ENCODE assay signal across 8 cellular contexts in the genomic region with DNA sequence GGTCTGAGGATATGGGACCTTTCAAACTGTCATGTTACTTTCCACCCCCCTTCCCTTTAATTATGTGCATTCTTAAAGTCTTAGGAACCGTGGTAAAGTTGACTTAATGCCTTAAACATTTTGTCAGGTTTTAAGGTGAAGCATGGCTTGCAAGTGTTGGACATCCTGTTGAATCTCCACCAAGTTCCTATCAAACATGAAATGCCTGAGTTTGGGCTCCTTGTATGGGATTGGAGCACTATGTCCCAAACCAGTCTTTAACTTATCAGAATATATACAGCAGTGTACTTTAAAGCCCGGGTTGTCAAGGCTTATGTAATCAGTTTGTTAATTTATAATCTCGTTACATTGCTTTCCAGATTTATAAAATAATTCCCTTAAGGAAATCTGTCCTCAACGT. TPM values are rescaled to one million over a fixed set of nuclear protein-coding genes. Genes with fewer than 3 reads are reported as not detected.
DNase-seq lines count a peak whose midpoint lies in the region; ATAC-seq, FAIRE-seq and TF ChIP-seq lines count a peak whose summit lies in the region.

No MANE protein-coding gene starts in this region.

- TF ChIP-seq CTCF in fibroblast of pulmonary artery (IDR thresholded peaks at IDR 0.05; ENCODE audit: low read length, missing control alignments), result no peak
- no peak for TF ChIP-seq CTCF in gastrocnemius medialis (IDR thresholded peaks at IDR 0.05 in 4 of 5, conservative IDR thresholded peaks at IDR 0.05 in 1 of 5)

- no peak overlapping the region for H3K27ac ChIP-seq in SJSA1
- peak overlapping the region; percentile 79 to 88 (median 82) for H3K27ac ChIP-seq in gastrocnemius medialis

- H3K9me3 ChIP-seq in SJSA1 (replicated peaks) (no peaks in the 10 kb centered on the region), gastrocnemius medialis (no peaks in the 10 kb centered on the region)

- ATAC-seq in gastrocnemius medialis, result no peak

- DNase-seq in GM19239 (ENCODE audit: insufficient read length, low spot score) (no peak), SJSA1 (ENCODE audit: low read depth in 1 of 2, low spot score in 2 of 2) (no peak), fibroblast of pulmonary artery (ENCODE audit: low read depth) (no peak), gastrocnemius medialis (no peak), NCI-H524 treated with DMSO at 0.1 percent for 48 hours (lab: John Stamatoyannopoulos, UW) (no peak), NCI-H1105 treated with DMSO at 0.1 percent for 48 hours (lab: John Stamatoyannopoulos, UW) (no peak), C1 segment of cervical spinal cord (lab: John Stamatoyannopoulos, UW) (no peak)
- DNase-seq in effector CD8-positive, alpha-beta T cell (lab: John Stamatoyannopoulos, UW), result no peak

- H3K4me3 ChIP-seq in SJSA1 (peak overlapping the region; percentile 99), fibroblast of pulmonary artery (replicated peaks; ENCODE audit: low read depth, low read length) (peak overlapping the region; percentile 79), gastrocnemius medialis (peak overlapping the region; percentile 53 to 79 (median 72))

- FAIRE-seq in GM19239 (lab: Jason Lieb, UNC), result peak; percentile 79

- peaks cover 9% of the 10 kb centered on the region for H3K4me1 ChIP-seq in SJSA1 (replicated peaks)
- H3K4me1 ChIP-seq in gastrocnemius medialis, result peaks cover 46 to 59% of the 10 kb centered on the region in 2 donors

- TF ChIP-seq POLR2A in gastrocnemius medialis (IDR thresholded peaks at IDR 0.05), result no peak

- intact Hi-C loops in gastrocnemius medialis (cut with DNase I; ENCODE audit: low total_unique reads), result loop anchor here (2.0 to 10.0 kb wide), 5 partner anchors 31 to 405 kb away; partner anchors contain the start of genes ABHD5 and POMGNT2

- peaks cover 16% of the 10 kb centered on the region for H3K36me3 ChIP-seq in SJSA1
- H3K36me3 ChIP-seq in gastrocnemius medialis, result no peaks in the 10 kb centered on the region

- H3K27me3 ChIP-seq in SJSA1 (replicated peaks) (peaks cover 9% of the 10 kb centered on the region; the same call in 1 of the 2 replicates), gastrocnemius medialis (no peaks in the 10 kb centered on the region)

- in situ Hi-C loops in gastrocnemius medialis (cut with MboI; ENCODE audit: low sequenced_read_pairs in 4 of 4), result loop anchor here in 1 of 4 donors (10.0 kb wide), 1 partner anchor 217 kb away; no protein-coding TSS in a partner anchor

RNA-seq across cellular contexts. Expression of gene SNRK, which starts 1.2 kb away (rescaled TPM):
- 13.5 and 14.8 TPM in 2 replicates for total RNA-seq in SJSA1 (2014; rRNA removed; shearing (Covaris generic))
- total RNA-seq in gastrocnemius medialis, result 10 to 100 TPM; 18.4 to 29.0 (median 21.9) TPM
